In genomic region chr7:130345106-130345505, GRCh38 we compare ENCODE assay signal across 18 cellular contexts. TPM values are rescaled to one million over a fixed set of nuclear protein-coding genes. Genes with fewer than 3 reads are reported as not detected.
A peak's percentile ranks its signal among the peaks of the same experiment; 100 is the strongest.
DNase-seq lines count a peak whose midpoint lies in the region; ATAC-seq and TF ChIP-seq lines count a peak whose summit lies in the region.
"Had no signal": no experiment of that assay in that cellular context is flagged by ENCODE, and none has a peak within 500 bp of the region (broad histone marks: within the 10 kb centered on the region; RNA-seq: fewer than 3 reads in every experiment).

No MANE protein-coding gene starts in this region.

- no peaks in the 10 kb centered on the region for H3K27me3 ChIP-seq in endodermal cell (ENCODE audit: control insufficient read depth, insufficient read depth, low read length, poor library complexity, severe bottlenecking)
- H3K27me3 ChIP-seq in parathyroid adenoma (ENCODE audit: control insufficient read depth, insufficient read depth, low read length), result no peaks in the 10 kb centered on the region
- H3K27me3 ChIP-seq: upper lobe of right lung had no signal

- peaks cover 14% of the 10 kb centered on the region for H3K4me1 Mint-ChIP-seq in endodermal cell

- WGBS in endodermal cell (ENCODE audit: insufficient coverage in 1 of 2, insufficient read length in 1 of 2), 2 experiments, result 15 to 48% methylated on average over 4 to 8 of the region's 8 CpGs

- H3K9ac ChIP-seq in endodermal cell (ENCODE audit: extremely low read depth, low read length, poor library complexity, severe bottlenecking) (no peak overlapping the region), parathyroid adenoma (no peak overlapping the region)

- peak overlapping the region; percentile 8 for H3K4me3 ChIP-seq in endodermal cell (ENCODE audit: low read length)
- H3K4me3 ChIP-seq in parathyroid adenoma (ENCODE audit: low read depth, low read length), result no peak overlapping the region
- H3K4me3 ChIP-seq: mucosa of descending colon, upper lobe of right lung had no signal

- H3K36me3 ChIP-seq in endodermal cell (ENCODE audit: control insufficient read depth, insufficient read depth, low read length) (no peaks in the 10 kb centered on the region), parathyroid adenoma (ENCODE audit: control insufficient read depth, insufficient read depth, low read length) (no peaks in the 10 kb centered on the region)
- H3K36me3 ChIP-seq: upper lobe of right lung had no signal

- TF ChIP-seq CTCF in endodermal cell (conservative IDR thresholded peaks at IDR 0.05) (no peak), parathyroid adenoma (IDR thresholded peaks at IDR 0.05) (no peak)

- H3K27ac ChIP-seq in endodermal cell (ENCODE audit: low read depth, low read length) (peak overlapping the region; percentile 82), parathyroid adenoma (no peak overlapping the region)
- H3K27ac ChIP-seq: C4-2B, upper lobe of right lung had no signal

- H3K9me3 Mint-ChIP-seq in endodermal cell, result no peaks in the 10 kb centered on the region
- H3K9me3 Mint-ChIP-seq: activated naive CD4-positive, alpha-beta T cell treated with anti-CD3 and anti-CD28 coated beads for 36 hours had no signal

- H3K4me3 Mint-ChIP-seq in endodermal cell, result no peak overlapping the region
- H3K4me3 Mint-ChIP-seq: activated naive CD4-positive, alpha-beta T cell treated with anti-CD3 and anti-CD28 coated beads for 36 hours had no signal

- H3K9me3 ChIP-seq in endodermal cell (ENCODE audit: control insufficient read depth, low read length) (no peaks in the 10 kb centered on the region), parathyroid adenoma (ENCODE audit: control insufficient read depth, low read length) (no peaks in the 10 kb centered on the region)
- H3K9me3 ChIP-seq: mucosa of descending colon, upper lobe of right lung had no signal

- no peaks in the 10 kb centered on the region for H3K79me2 ChIP-seq in parathyroid adenoma

- ATAC-seq in GM19324 (IDR thresholded peaks at IDR 0.05; ENCODE audit: low FRiP score, unreplicated experiment), result no peak
- ATAC-seq: mucosa of descending colon, PC-3, upper lobe of right lung had no signal

- H3K4me1 ChIP-seq in endodermal cell (ENCODE audit: control insufficient read depth, insufficient read depth, low read length) (peaks cover under 1% of the 10 kb centered on the region), parathyroid adenoma (no peaks in the 10 kb centered on the region)
- H3K4me1 ChIP-seq: upper lobe of right lung had no signal

- H3K27me3 Mint-ChIP-seq in endodermal cell (ENCODE audit: insufficient read depth), result peaks cover 3% of the 10 kb centered on the region

- H3K36me3 Mint-ChIP-seq in endodermal cell (ENCODE audit: low read depth), result no peaks in the 10 kb centered on the region

- peak; percentile 50 for DNase-seq in NCI-H1092 (lab: John Stamatoyannopoulos, UW)
- DNase-seq in NCI-H345 (lab: John Stamatoyannopoulos, UW), result peak; percentile 71
- DNase-seq in endodermal cell, result peak; percentile 62
- DNase-seq in DMS114 treated with DMSO at 0.1 percent for 48 hours (lab: John Stamatoyannopoulos, UW; ENCODE audit: unreplicated experiment), result no peak
- no peak for DNase-seq in foreskin melanocyte
- DNase-seq: activated naive CD4-positive, alpha-beta T cell treated with anti-CD3 and anti-CD28 coated beads for 36 hours; kidney; mucosa of descending colon; NCI-H2081 treated with DMSO at 0.1 percent for 48 hours; PC-3; stimulated activated CD4-positive, alpha-beta T cell treated with anti-CD3 and anti-CD28 coated beads, Interleukin-2, amount 100 ng/mL, for 24 hours; upper lobe of right lung had no signal

- H3K27ac Mint-ChIP-seq in endodermal cell, result no peak overlapping the region
- H3K27ac Mint-ChIP-seq: activated naive CD4-positive, alpha-beta T cell treated with anti-CD3 and anti-CD28 coated beads for 36 hours had no signal

- H3K4me2 ChIP-seq in parathyroid adenoma (ENCODE audit: low read length), result no peak overlapping the region

- peak overlapping the region; percentile 72 for H2AFZ ChIP-seq in parathyroid adenoma

RNA-seq across cellular contexts. Expression of gene CPA5, which starts 0.5 kb away (rescaled TPM):
- not detected for total RNA-seq in endodermal cell
- polyA plus RNA-seq in endodermal cell (2013, experiment 1 of 2), result not detected
- polyA plus RNA-seq in endodermal cell (2013, experiment 2 of 2), result not detected
- total RNA-seq: glomerular endothelial cell, H4, mucosa of descending colon, PC-3, renal cortical epithelial cell, upper lobe of right lung had no signal

RNA-seq across cellular contexts. Expression of gene CPA1, which starts 35.2 kb away (rescaled TPM):
- not detected for total RNA-seq in endodermal cell
- polyA plus RNA-seq in endodermal cell (2013, experiment 1 of 2), result 0.32 TPM
- polyA plus RNA-seq in endodermal cell (2013, experiment 2 of 2), result 0.33 TPM
- total RNA-seq: activated naive CD4-positive, alpha-beta T cell treated with anti-CD3 and anti-CD28 coated beads for 36 hours; glomerular endothelial cell; H4; mucosa of descending colon; PC-3; renal cortical epithelial cell; upper lobe of right lung had no signal

RNA-seq across cellular contexts. Expression of gene CPA4, which starts 52.1 kb away (rescaled TPM):
- not detected for total RNA-seq in endodermal cell
- 0.78 TPM for polyA plus RNA-seq in endodermal cell (2013, experiment 1 of 2)
- 0.37 TPM for polyA plus RNA-seq in endodermal cell (2013, experiment 2 of 2)
- total RNA-seq: activated naive CD4-positive, alpha-beta T cell treated with anti-CD3 and anti-CD28 coated beads for 36 hours; mucosa of descending colon; upper lobe of right lung had no signal

Comparison
In these comparisons a context has a peak if more than half of its experiments do, and no peak if none do; other contexts are left out.
1. DNase-seq: peak in NCI-H1092 (single experiment), NCI-H345 (single experiment) and endodermal cell (single experiment); none in DMS114 treated with DMSO at 0.1 percent for 48 hours (single experiment) and foreskin melanocyte (single experiment).